ENCODE assay signal across 1 cellular context in the genomic region with DNA sequence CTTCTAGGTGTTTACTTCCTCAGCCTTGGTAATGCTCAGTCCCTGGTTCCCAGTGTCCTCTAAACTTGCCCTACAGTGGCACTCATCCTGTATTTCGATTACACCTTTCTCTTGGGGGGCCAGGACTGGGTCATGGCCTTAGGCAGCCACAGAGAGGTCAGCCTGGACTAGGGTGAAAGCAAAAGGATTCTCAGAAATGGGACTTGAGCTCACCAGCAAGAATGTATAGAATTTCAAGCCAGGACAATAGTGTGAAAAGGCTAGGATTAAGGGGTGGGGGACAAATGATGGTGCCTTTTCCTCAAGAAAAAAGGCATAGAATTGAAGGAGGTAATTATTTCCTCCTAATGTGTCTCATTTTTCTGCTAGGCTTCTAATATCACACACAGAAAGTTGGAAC.
TF ChIP-seq lines count a peak whose summit lies in the region.

No MANE protein-coding gene starts in this region.

TF ChIP-seq in IMR-90, 13 proteins besides CTCF, POLR2A, EP300 and RAD21:
- TF ChIP-seq NFE2L2 (IDR thresholded peaks at IDR 0.05; ENCODE audit: low read depth, low read length): no peak
- TF ChIP-seq RCOR1 (IDR thresholded peaks at IDR 0.05; ENCODE audit: insufficient replicate concordance, low read length): no peak
- no peak for TF ChIP-seq MAZ (IDR thresholded peaks at IDR 0.05; ENCODE audit: borderline replicate concordance, low read depth, low read length)
- no peak for TF ChIP-seq BHLHE40 (IDR thresholded peaks at IDR 0.05; ENCODE audit: low read depth, low read length)
- no peak for TF ChIP-seq RFX5 (IDR thresholded peaks at IDR 0.05; ENCODE audit: low read depth, low read length)
- TF ChIP-seq FOS (IDR thresholded peaks at IDR 0.05; ENCODE audit: low read depth, low read length): no peak
- no peak for TF ChIP-seq MAFK (IDR thresholded peaks at IDR 0.05; ENCODE audit: low read depth, low read length)
